In the genomic region with DNA sequence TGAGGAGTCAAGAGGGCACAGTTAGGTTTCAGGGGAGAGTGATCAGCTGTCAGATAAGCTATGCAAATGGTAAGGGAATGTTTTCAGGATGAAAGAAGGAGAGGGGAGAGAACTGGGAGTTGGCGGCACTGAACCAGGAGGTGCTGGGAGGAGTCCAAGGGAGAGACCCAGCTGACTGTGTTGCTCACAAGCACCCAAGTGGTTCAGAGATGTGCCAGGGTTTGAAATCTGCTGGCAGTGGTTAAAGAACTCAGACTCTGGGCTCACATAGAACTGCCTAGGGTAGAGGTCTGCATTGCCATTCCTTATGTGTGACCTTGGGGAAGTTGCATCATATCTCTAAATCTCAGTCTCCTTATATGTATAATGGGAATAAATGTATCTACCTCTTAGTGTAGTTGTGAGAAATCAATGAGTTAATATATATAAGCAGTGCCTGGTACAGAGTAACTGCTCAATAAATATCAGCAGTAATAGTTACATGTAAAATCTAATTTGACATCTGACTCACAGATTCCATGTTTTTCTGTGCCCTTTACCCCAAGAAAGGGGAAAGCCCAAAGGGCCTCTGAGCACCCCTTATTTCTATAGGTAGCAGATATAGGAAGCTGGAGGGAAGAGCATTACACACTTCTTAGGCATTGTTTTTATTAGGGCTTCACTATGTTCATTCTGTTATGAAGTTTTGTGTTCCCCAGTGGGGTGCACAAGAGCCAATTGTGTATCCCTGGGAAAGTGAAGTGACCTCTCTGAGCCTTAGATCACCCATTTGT, we compare ENCODE assay signal across 23 cellular contexts.
A peak's percentile ranks its signal among the peaks of the same experiment; 100 is the strongest.
DNase-seq lines count a peak whose midpoint lies in the region; ATAC-seq and TF ChIP-seq lines count a peak whose summit lies in the region.
"Had no signal": no experiment of that assay in that cellular context is flagged by ENCODE, and none has a peak within 500 bp of the region (broad histone marks: within the 10 kb centered on the region; RNA-seq: fewer than 3 reads in every experiment).

No MANE protein-coding gene starts in this region.

- H3K27ac Mint-ChIP-seq in activated CD8-positive, alpha-beta T cell treated with anti-CD3 and anti-CD28 coated beads for 36 hours = peak overlapping the region; percentile 48
- no peak overlapping the region for H3K27ac Mint-ChIP-seq in activated CD8-positive, alpha-beta T cell treated with anti-CD3 and anti-CD28 coated beads, Interleukin-2, amount 10 ng/mL, durations not matched to agents 7 days and 5 days
- H3K27ac Mint-ChIP-seq in activated B cell treated with CpG ODN at 0.5 μM for 24 hours (peak overlapping the region; percentile 89), nephron progenitor cell (peak overlapping the region; percentile 40), type B pancreatic cell (peak overlapping the region; percentile 17)
- H3K27ac Mint-ChIP-seq: activated CD4-positive, alpha-beta memory T cell treated with anti-CD3 and anti-CD28 coated beads, Interleukin-2, amount 10 ng/mL, durations not matched to agents 7 days and 5 days; HFFc6 had no signal

- ATAC-seq in activated CD8-positive, alpha-beta T cell treated with anti-CD3 and anti-CD28 coated beads for 36 hours = peak; percentile 34
- no peak for ATAC-seq in activated CD8-positive, alpha-beta T cell treated with anti-CD3 and anti-CD28 coated beads, Interleukin-2, amount 10 ng/mL, durations not matched to agents 7 days and 5 days
- ATAC-seq in activated B cell treated with CpG ODN at 0.5 μM for 24 hours (ENCODE audit: low read depth) (no peak), GM18870 (IDR thresholded peaks at IDR 0.05; ENCODE audit: unreplicated experiment) (no peak), GM18858 (IDR thresholded peaks at IDR 0.05; ENCODE audit: unreplicated experiment) (no peak)
- ATAC-seq: A549, esophagus mucosa, gastrocnemius medialis, upper lobe of right lung had no signal

- H3K9me3 Mint-ChIP-seq in activated CD8-positive, alpha-beta T cell treated with anti-CD3 and anti-CD28 coated beads for 36 hours = no peaks in the 10 kb centered on the region
- no peaks in the 10 kb centered on the region for H3K9me3 Mint-ChIP-seq in activated CD8-positive, alpha-beta T cell treated with anti-CD3 and anti-CD28 coated beads, Interleukin-2, amount 10 ng/mL, durations not matched to agents 7 days and 5 days (ENCODE audit: insufficient read depth)
- H3K9me3 Mint-ChIP-seq in activated B cell treated with CpG ODN at 0.5 μM for 24 hours (no peaks in the 10 kb centered on the region), nephron progenitor cell (no peaks in the 10 kb centered on the region), type B pancreatic cell (no peaks in the 10 kb centered on the region)
- H3K9me3 Mint-ChIP-seq: activated CD4-positive, alpha-beta memory T cell treated with anti-CD3 and anti-CD28 coated beads, Interleukin-2, amount 10 ng/mL, durations not matched to agents 7 days and 5 days; HFFc6 had no signal

- H3K27me3 Mint-ChIP-seq in activated CD8-positive, alpha-beta T cell treated with anti-CD3 and anti-CD28 coated beads for 36 hours = no peaks in the 10 kb centered on the region
- H3K27me3 Mint-ChIP-seq in activated CD8-positive, alpha-beta T cell treated with anti-CD3 and anti-CD28 coated beads, Interleukin-2, amount 10 ng/mL, durations not matched to agents 7 days and 5 days (ENCODE audit: low read depth) = no peaks in the 10 kb centered on the region
- H3K27me3 Mint-ChIP-seq in activated B cell treated with CpG ODN at 0.5 μM for 24 hours (no peaks in the 10 kb centered on the region), nephron progenitor cell (ENCODE audit: low read depth, poor library complexity) (no peaks in the 10 kb centered on the region), type B pancreatic cell (peaks cover 10% of the 10 kb centered on the region)

- DNase-seq in activated CD8-positive, alpha-beta T cell treated with anti-CD3 and anti-CD28 coated beads for 36 hours = no peak
- DNase-seq in activated CD8-positive, alpha-beta T cell treated with anti-CD3 and anti-CD28 coated beads, Interleukin-2, amount 10 ng/mL, durations not matched to agents 7 days and 5 days = no peak
- DNase-seq in activated B cell treated with CpG ODN at 0.5 μM for 24 hours (no peak), nephron progenitor cell (no peak), type B pancreatic cell (ENCODE audit: extremely low spot score, unreplicated experiment) (no peak), globus pallidus (ENCODE audit: low spot score) (no peak)
- DNase-seq: activated CD4-positive, alpha-beta memory T cell treated with anti-CD3 and anti-CD28 coated beads, Interleukin-2, amount 10 ng/mL, durations not matched to agents 7 days and 5 days; activated naive CD4-positive, alpha-beta T cell treated with Interleukin-2 at 50 U/mL for 16 hours; activated T-cell treated with anti-CD3 and anti-CD28 coated beads, Interleukin-2, amount 50 U/mL, for 1 hour; Calu3; effector CD4-positive, alpha-beta T cell; EL; gastrocnemius medialis; HFFc6; NCI-H1694 treated with DMSO at 0.1 percent for 48 hours; NCI-H2227 treated with DMSO at 0.1 percent for 48 hours; stomach; T-helper 2 cell; upper lobe of right lung had no signal

- H3K4me3 Mint-ChIP-seq in activated CD8-positive, alpha-beta T cell treated with anti-CD3 and anti-CD28 coated beads for 36 hours = no peak overlapping the region
- no peak overlapping the region for H3K4me3 Mint-ChIP-seq in activated CD8-positive, alpha-beta T cell treated with anti-CD3 and anti-CD28 coated beads, Interleukin-2, amount 10 ng/mL, durations not matched to agents 7 days and 5 days
- H3K4me3 Mint-ChIP-seq in activated B cell treated with CpG ODN at 0.5 μM for 24 hours (no peak overlapping the region), nephron progenitor cell (peak overlapping the region; percentile 24), type B pancreatic cell (no peak overlapping the region)
- H3K4me3 Mint-ChIP-seq: activated CD4-positive, alpha-beta memory T cell treated with anti-CD3 and anti-CD28 coated beads, Interleukin-2, amount 10 ng/mL, durations not matched to agents 7 days and 5 days; HFFc6 had no signal

- no peaks in the 10 kb centered on the region for H3K36me3 Mint-ChIP-seq in activated CD8-positive, alpha-beta T cell treated with anti-CD3 and anti-CD28 coated beads for 36 hours (ENCODE audit: low read depth)
- H3K36me3 Mint-ChIP-seq in activated CD8-positive, alpha-beta T cell treated with anti-CD3 and anti-CD28 coated beads, Interleukin-2, amount 10 ng/mL, durations not matched to agents 7 days and 5 days (ENCODE audit: low read depth) = no peaks in the 10 kb centered on the region
- H3K36me3 Mint-ChIP-seq in activated B cell treated with CpG ODN at 0.5 μM for 24 hours (ENCODE audit: low read depth) (no peaks in the 10 kb centered on the region), nephron progenitor cell (ENCODE audit: low read depth) (no peaks in the 10 kb centered on the region), type B pancreatic cell (no peaks in the 10 kb centered on the region)

- intact Hi-C loops in activated CD8-positive, alpha-beta T cell treated with anti-CD3 and anti-CD28 coated beads for 36 hours (cut with micrococcal nuclease) = no loop called here
- intact Hi-C loops in activated B cell treated with CpG ODN at 0.5 μM for 24 hours (cut with micrococcal nuclease) = loop anchor here (2.0 to 5.0 kb wide), 5 partner anchors 39 to 464 kb away; no protein-coding TSS in a partner anchor

- POLR2A ChIA-PET in activated CD8-positive, alpha-beta T cell treated with anti-CD3 and anti-CD28 coated beads for 36 hours (lab: Charles Lee) = no interaction called here
- POLR2A ChIA-PET in activated CD8-positive, alpha-beta T cell treated with anti-CD3 and anti-CD28 coated beads, Interleukin-2, amount 10 ng/mL, durations not matched to agents 7 days and 5 days (lab: Charles Lee) = no interaction called here
- POLR2A ChIA-PET in activated B cell treated with CpG ODN at 0.5 μM for 24 hours (lab: Charles Lee) = interaction anchor here (0.8 to 4.5 kb wide), 11 partner anchors 10 to 493 kb away, joined by 3 to 88 read pairs (median 5); partner anchors contain the start of genes CEP57 and SESN3

- TF ChIP-seq CTCF in activated CD8-positive, alpha-beta T cell treated with anti-CD3 and anti-CD28 coated beads for 36 hours (IDR thresholded peaks at IDR 0.05) = no peak
- TF ChIP-seq CTCF in activated B cell treated with CpG ODN at 0.5 μM for 24 hours (IDR thresholded peaks at IDR 0.05) (no peak), nephron progenitor cell (IDR thresholded peaks at IDR 0.05) (no peak), type B pancreatic cell (conservative IDR thresholded peaks at IDR 0.05) (no peak)

- H3K4me1 Mint-ChIP-seq in activated CD8-positive, alpha-beta T cell treated with anti-CD3 and anti-CD28 coated beads for 36 hours (ENCODE audit: low read depth) = peaks cover 26% of the 10 kb centered on the region
- H3K4me1 Mint-ChIP-seq in activated CD8-positive, alpha-beta T cell treated with anti-CD3 and anti-CD28 coated beads, Interleukin-2, amount 10 ng/mL, durations not matched to agents 7 days and 5 days (ENCODE audit: low read depth) = peaks cover 13% of the 10 kb centered on the region
- peaks cover 50% of the 10 kb centered on the region for H3K4me1 Mint-ChIP-seq in activated B cell treated with CpG ODN at 0.5 μM for 24 hours
- peaks cover 62% of the 10 kb centered on the region for H3K4me1 Mint-ChIP-seq in nephron progenitor cell
- H3K4me1 Mint-ChIP-seq in type B pancreatic cell (ENCODE audit: unreplicated experiment) = peaks cover 47% of the 10 kb centered on the region

- CTCF ChIA-PET in activated CD8-positive, alpha-beta T cell treated with anti-CD3 and anti-CD28 coated beads for 36 hours (lab: Charles Lee) = interaction anchor here (1.5 kb wide), 1 partner anchor 146 kb away, joined by 3 read pairs; no protein-coding TSS in a partner anchor
- CTCF ChIA-PET in activated CD8-positive, alpha-beta T cell treated with anti-CD3 and anti-CD28 coated beads, Interleukin-2, amount 10 ng/mL, durations not matched to agents 7 days and 5 days (lab: Charles Lee) = interaction anchor here (0.7 to 1.2 kb wide), 2 partner anchors 37 to 407 kb away, joined by 3 to 4 read pairs; no protein-coding TSS in a partner anchor
- CTCF ChIA-PET in activated B cell treated with CpG ODN at 0.5 μM for 24 hours (lab: Charles Lee) = interaction anchor here (0.6 to 2.5 kb wide), 6 partner anchors 44 to 466 kb away, joined by 3 to 14 read pairs (median 4); partner anchors contain the start of gene SESN3
